ENCODE assay signal across 8 cellular contexts in the genomic region with DNA sequence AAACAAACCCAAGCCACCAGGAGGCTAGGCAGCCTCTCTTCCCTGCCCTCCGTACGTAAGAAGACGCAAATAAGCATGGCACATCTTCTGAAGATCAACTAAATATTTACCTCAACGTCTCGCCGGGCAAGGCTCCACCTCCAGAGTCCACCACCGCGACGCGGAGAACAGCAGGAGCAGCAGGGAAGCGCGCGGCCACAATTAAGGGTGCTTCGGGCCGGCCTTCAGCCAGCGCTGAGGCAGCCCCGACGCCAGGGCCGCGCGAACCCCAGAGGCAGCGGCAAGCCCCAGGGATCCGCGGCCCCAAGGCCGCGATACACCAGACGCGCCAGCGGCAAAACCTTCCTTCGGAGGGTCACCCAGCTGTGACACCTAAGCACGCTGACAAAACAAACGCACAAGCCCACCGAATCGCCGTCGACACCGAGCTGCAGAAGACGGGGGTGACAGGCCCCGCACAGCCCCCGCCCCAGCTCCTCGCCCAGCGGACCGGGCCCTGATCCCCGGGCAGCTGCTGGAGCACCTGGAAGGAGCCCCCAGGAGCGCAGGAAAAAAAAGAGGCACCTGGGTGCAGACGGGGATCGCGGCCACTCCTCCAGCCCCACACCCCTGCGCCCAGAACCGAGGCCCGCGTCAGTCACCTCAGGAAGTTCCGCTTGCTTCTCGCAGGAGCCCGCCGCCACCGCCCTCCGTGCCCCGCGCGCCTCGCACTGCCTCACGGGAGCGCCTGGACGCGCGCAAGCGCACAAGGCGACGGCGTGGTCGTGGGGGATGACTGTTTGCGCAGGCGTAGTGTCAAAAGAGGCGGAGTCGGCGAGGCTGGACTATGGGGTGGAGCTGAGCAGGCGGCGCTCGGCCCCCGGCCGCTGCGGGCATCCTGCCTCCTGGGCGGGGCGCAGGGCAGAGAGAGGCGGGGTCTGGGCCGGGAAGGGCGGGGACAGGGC. TPM values are rescaled to one million over a fixed set of nuclear protein-coding genes. Genes with fewer than 3 reads are reported as not detected.
DNase-seq lines count a peak whose midpoint lies in the region; ATAC-seq, FAIRE-seq and TF ChIP-seq lines count a peak whose summit lies in the region.

HAUS3 (minus strand) TSS at position 712 of the 944 bp plus-strand sequence. CDS start 1,175 bp downstream, outside the sequence.
POLN (minus strand) TSS at position 712 of the 944 bp plus-strand sequence. CDS start 12,890 bp downstream, outside the sequence.

- H3K4me1 Mint-ChIP-seq in central memory CD8-positive, alpha-beta T cell: peaks cover 72% of the 10 kb centered on the region

- peaks cover 18 to 23% of the 10 kb centered on the region in 2 donors for H3K4me1 ChIP-seq in kidney (ENCODE audit: control insufficient read depth in 1 of 2, insufficient read depth in 1 of 2, low read depth in 1 of 2, low read length in 2 of 2)

- H3K27me3 Mint-ChIP-seq in central memory CD8-positive, alpha-beta T cell: no peaks in the 10 kb centered on the region

- ATAC-seq in HG03175 (IDR thresholded peaks at IDR 0.05; ENCODE audit: unreplicated experiment): peak; percentile 93
- ATAC-seq in central memory CD8-positive, alpha-beta T cell (replicated peaks; ENCODE audit: extremely low read depth, poor library complexity, severe bottlenecking): peak; percentile 77

- peak within 1 kb of the TSS; percentile 90 for H3K4me3 Mint-ChIP-seq in central memory CD8-positive, alpha-beta T cell

- peak within 1 kb of the TSS in 1 of 2 donors; percentile 71 for H3K27ac ChIP-seq in kidney (ENCODE audit: low read depth in 2 of 2, low read length in 2 of 2)

- no peaks in the 10 kb centered on the region for H3K9me3 ChIP-seq in kidney (ENCODE audit: control insufficient read depth in 1 of 2, low read length in 2 of 2)

- H3K9me3 Mint-ChIP-seq in central memory CD8-positive, alpha-beta T cell: no peaks in the 10 kb centered on the region

- no peaks in the 10 kb centered on the region for H3K36me3 ChIP-seq in kidney (ENCODE audit: control insufficient read depth in 1 of 2, insufficient read depth in 2 of 2, low read length in 2 of 2)

- peaks cover 37% of the 10 kb centered on the region for H3K36me3 Mint-ChIP-seq in central memory CD8-positive, alpha-beta T cell (ENCODE audit: insufficient read depth)

- no peak for TF ChIP-seq CTCF in kidney (IDR thresholded peaks at IDR 0.05; ENCODE audit: borderline replicate concordance, extremely low read depth, insufficient read depth)

- TF ChIP-seq POLR2A in GM18951 (IDR thresholded peaks at IDR 0.05; ENCODE audit: extremely low read depth, insufficient read depth, insufficient read length): peak; percentile 88

- intact Hi-C loops in kidney (cut with DNase I): no loop called here

- peak; percentile 100 for DNase-seq in AG08396 (ENCODE audit: low spot score)
- peak; percentile 81 for DNase-seq in NCI-H226
- peak; percentile 98 to 99 (median 98) for DNase-seq in activated CD4-positive, CD25-positive, alpha-beta regulatory T cell (lab: John Stamatoyannopoulos, UW)
- DNase-seq in central memory CD8-positive, alpha-beta T cell (ENCODE audit: low spot score in 2 of 2): peak; percentile 99 to 100
- DNase-seq in kidney: peak; percentile 100
- DNase-seq in stimulated activated CD4-positive, alpha-beta T cell treated with anti-CD3 and anti-CD28 coated beads, Interleukin-15, amount 100 ng/mL, for 1 hour (ENCODE audit: low read depth in 1 of 2, low spot score in 1 of 2): peak; percentile 98

- H3K9ac ChIP-seq in kidney (ENCODE audit: low read length in 2 of 2): peak within 1 kb of the TSS; percentile 59 to 87

- no peak for FAIRE-seq in kidney (lab: Jason Lieb, UNC)

- in situ Hi-C loops in GM18951 (cut with MboI; ENCODE audit: low sequenced_read_pairs, unreplicated experiment): no loop called here

- peak within 1 kb of the TSS; percentile 99 for H3K27ac Mint-ChIP-seq in central memory CD8-positive, alpha-beta T cell (ENCODE audit: low read depth)

- H3K4me3 ChIP-seq in kidney (ENCODE audit: low read length in 2 of 2): peak within 1 kb of the TSS; percentile 72 to 92

RNA-seq across cellular contexts. Expression of gene HAUS3, which starts in this region (rescaled TPM):
- total RNA-seq in kidney: 12.1 TPM
- polyA plus RNA-seq in kidney (ENCODE audit: insufficient read depth, low read depth, low replicate concordance): 4.1 TPM

RNA-seq across cellular contexts. Expression of gene POLN, which starts in this region (rescaled TPM):
- 3.8 TPM for total RNA-seq in kidney
- polyA plus RNA-seq in kidney (ENCODE audit: insufficient read depth, low read depth, low replicate concordance): 1.3 TPM
